Comparison of ENCODE assay signal across 13 cellular contexts in genomic region chr21:44329086-44329889, GRCh38. TPM values are rescaled to one million over a fixed set of nuclear protein-coding genes. Genes with fewer than 3 reads are reported as not detected.
DNase-seq lines count a peak whose midpoint lies in the region; ATAC-seq, FAIRE-seq and TF ChIP-seq lines count a peak whose summit lies in the region.
"Had no signal": no experiment of that assay in that cellular context is flagged by ENCODE, and none has a peak within 500 bp of the region (broad histone marks: within the 10 kb centered on the region; RNA-seq: fewer than 3 reads in every experiment).

No MANE protein-coding gene starts in this region.

- TF ChIP-seq CTCF in HEK293 (tag by site-specific recombination; IDR thresholded peaks at IDR 0.05) (no peak), activated B cell treated with CpG ODN at 0.5 μM for 24 hours (IDR thresholded peaks at IDR 0.05) (no peak), pancreas (IDR thresholded peaks at IDR 0.05) (no peak)

- H3K4me1 ChIP-seq in HEK293 (ENCODE audit: control insufficient read depth, insufficient read depth, low read length): no peaks in the 10 kb centered on the region
- H3K4me1 ChIP-seq in pancreas: no peaks in the 10 kb centered on the region
- H3K4me1 ChIP-seq: tibial artery had no signal

- no peaks in the 10 kb centered on the region for H3K9me3 Mint-ChIP-seq in activated B cell treated with CpG ODN at 0.5 μM for 24 hours

- WGBS in pancreas, 2 donors: 76 to 82% methylated on average over 26 of the region's 26 CpGs

- H3K4me3 ChIP-seq in HEK293 (ENCODE audit: low read depth, low read length) (no peak overlapping the region), pancreas (no peak overlapping the region)
- H3K4me3 ChIP-seq: tibial artery had no signal

- H3K4me3 Mint-ChIP-seq in activated B cell treated with CpG ODN at 0.5 μM for 24 hours: no peak overlapping the region

- H3K36me3 ChIP-seq in HEK293 (ENCODE audit: control insufficient read depth in 2 of 2, insufficient read depth in 1 of 2, low read length in 2 of 2) (peaks cover 0 to 33% of the 10 kb centered on the region in 2 experiments; a peak in 1 of 3 replicates), pancreas (peaks cover 0 to 14% (median 7%) of the 10 kb centered on the region in 3 donors)

- no peaks in the 10 kb centered on the region for H3K9me3 ChIP-seq in HEK293 (ENCODE audit: control insufficient read depth, insufficient read depth, low read depth, low read length)
- H3K9me3 ChIP-seq in pancreas: no peaks in the 10 kb centered on the region
- H3K9me3 ChIP-seq: tibial artery had no signal

- H3K36me3 Mint-ChIP-seq in activated B cell treated with CpG ODN at 0.5 μM for 24 hours (ENCODE audit: low read depth): peaks cover 27% of the 10 kb centered on the region

- CTCF ChIA-PET in HEK293 (lab: Yijun Ruan, JAX): interaction anchor here (0.7 kb wide), 1 partner anchor 8 kb away, joined by 4 read pairs; no protein-coding TSS in a partner anchor
- CTCF ChIA-PET in activated B cell treated with CpG ODN at 0.5 μM for 24 hours (lab: Charles Lee): no interaction called here

- peak; percentile 48 to 52 for DNase-seq in NCI-H187 (lab: John Stamatoyannopoulos, UW)
- DNase-seq in NCI-H187 treated with DMSO at 0.1 percent for 48 hours (lab: John Stamatoyannopoulos, UW): no peak
- DNase-seq in activated B cell treated with CpG ODN at 0.5 μM for 24 hours: no peak
- DNase-seq in pancreas: peak in 1 of 6 donors; percentile 70
- no peak for DNase-seq in SW480 (ENCODE audit: low spot score)
- no peak for DNase-seq in SW 1271 (lab: John Stamatoyannopoulos, UW)
- DNase-seq: activated CD4-positive, alpha-beta T cell treated with anti-CD3 and anti-CD28 coated beads, Interleukin-2, amount 50 U/mL, for 48 hours; cortex of kidney; EL; tibial artery had no signal

- POLR2A ChIA-PET in HEK293 (lab: Yijun Ruan, JAX): interaction anchor here (1.0 to 1.5 kb wide), 3 partner anchors 9 to 29 kb away, joined by 4 to 5 read pairs (median 4); partner anchors contain the start of gene PFKL
- POLR2A ChIA-PET in activated B cell treated with CpG ODN at 0.5 μM for 24 hours (lab: Charles Lee): interaction anchor here (0.6 to 2.4 kb wide), 2 partner anchors 9 to 15 kb away, joined by 7 to 9 read pairs; partner anchors contain the start of gene CFAP410

- no peaks in the 10 kb centered on the region for H3K27me3 ChIP-seq in pancreas
- H3K27me3 ChIP-seq: tibial artery had no signal

- FAIRE-seq in pancreas (lab: Jason Lieb, UNC): no peak

- no peaks in the 10 kb centered on the region for H3K4me1 Mint-ChIP-seq in activated B cell treated with CpG ODN at 0.5 μM for 24 hours

- H3K27ac Mint-ChIP-seq in activated B cell treated with CpG ODN at 0.5 μM for 24 hours: peak overlapping the region; percentile 12

- H3K27me3 Mint-ChIP-seq in activated B cell treated with CpG ODN at 0.5 μM for 24 hours: no peaks in the 10 kb centered on the region

- no peak for ATAC-seq in activated B cell treated with CpG ODN at 0.5 μM for 24 hours (ENCODE audit: low read depth)
- ATAC-seq in pancreas: peak in 3 of 4 donors; percentile 1 to 4 (median 1)
- ATAC-seq in HG02852 (IDR thresholded peaks at IDR 0.05; ENCODE audit: unreplicated experiment): no peak
- ATAC-seq: right cardiac atrium had no signal

- H3K27ac ChIP-seq in HEK293 (ENCODE audit: extremely low read depth, low read depth, low read length): 0 out of 2 replicates have a peak overlapping the region, but pooled peaks have one; percentile 2
- H3K27ac ChIP-seq in pancreas: no peak overlapping the region
- H3K27ac ChIP-seq: tibial artery had no signal

- intact Hi-C loops in activated B cell treated with CpG ODN at 0.5 μM for 24 hours (cut with micrococcal nuclease): no loop called here
- intact Hi-C loops in pancreas (cut with DNase I): no loop called here

TF ChIP-seq in HEK293, 187 proteins besides CTCF, POLR2A, EP300 and RAD21:
- no peak for TF ChIP-seq MYNN (tag by site-specific recombination; IDR thresholded peaks at IDR 0.05; ENCODE audit: borderline replicate concordance)
- TF ChIP-seq, protein P1, sequence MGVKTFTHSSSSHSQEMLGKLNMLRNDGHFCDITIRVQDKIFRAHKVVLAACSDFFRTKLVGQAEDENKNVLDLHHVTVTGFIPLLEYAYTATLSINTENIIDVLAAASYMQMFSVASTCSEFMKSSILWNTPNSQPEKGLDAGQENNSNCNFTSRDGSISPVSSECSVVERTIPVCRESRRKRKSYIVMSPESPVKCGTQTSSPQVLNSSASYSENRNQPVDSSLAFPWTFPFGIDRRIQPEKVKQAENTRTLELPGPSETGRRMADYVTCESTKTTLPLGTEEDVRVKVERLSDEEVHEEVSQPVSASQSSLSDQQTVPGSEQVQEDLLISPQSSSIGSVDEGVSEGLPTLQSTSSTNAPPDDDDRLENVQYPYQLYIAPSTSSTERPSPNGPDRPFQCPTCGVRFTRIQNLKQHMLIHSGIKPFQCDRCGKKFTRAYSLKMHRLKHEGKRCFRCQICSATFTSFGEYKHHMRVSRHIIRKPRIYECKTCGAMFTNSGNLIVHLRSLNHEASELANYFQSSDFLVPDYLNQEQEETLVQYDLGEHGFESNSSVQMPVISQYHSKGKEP (tag by site-specific recombination; IDR thresholded peaks at IDR 0.05): peak; percentile 95

RNA-seq across cellular contexts. Expression of gene CFAP410, which starts 9.9 kb away (rescaled TPM):
- 50.6 and 62.3 TPM in 2 replicates for total RNA-seq in activated B cell treated with CpG ODN at 0.5 μM for 24 hours
- total RNA-seq in pancreas: 10 to 100 TPM; 10.3 to 20.1 (median 15.2) TPM
- polyA plus RNA-seq in pancreas: 100 to 1,000 TPM in 1 of 2 donors, 10 to 100 TPM in 1; 83.9 to 118 TPM

RNA-seq across cellular contexts. Expression of gene TRPM2, which starts 24.1 kb away (rescaled TPM):
- 2.4 and 3.9 TPM in 2 replicates for total RNA-seq in activated B cell treated with CpG ODN at 0.5 μM for 24 hours
- total RNA-seq in pancreas: 1 to 10 TPM in 3 of 6 donors, under 1 TPM in 3; 0.46 to 8.7 (median 1.3) TPM
- polyA plus RNA-seq in pancreas: 1 to 10 TPM; 4.0 to 5.0 TPM

RNA-seq across cellular contexts. Expression of gene PFKL, which starts 29.4 kb away (rescaled TPM):
- total RNA-seq in activated B cell treated with CpG ODN at 0.5 μM for 24 hours (167 and 174 TPM in 2 replicates), pancreas (10 to 100 TPM; 40.0 to 67.9 (median 48.5) TPM)
- polyA plus RNA-seq in pancreas: 100 to 1,000 TPM in 1 of 2 donors, 10 to 100 TPM in 1; 89.0 to 120 TPM

RNA-seq across cellular contexts. Expression of gene AIRE, which starts 43.6 kb away (rescaled TPM):
- total RNA-seq in activated B cell treated with CpG ODN at 0.5 μM for 24 hours (0.10 TPM in 1 of 2 replicates, not detected in the other), pancreas (not detected)
- polyA plus RNA-seq in pancreas: under 1 TPM in 1 of 2 donors, not detected in 1; 0.02 TPM

Comparison
In these comparisons a context has a peak if more than half of its experiments do, and no peak if none do; other contexts are left out.
1. DNase-seq: peak in NCI-H187 (2 of 2); none in NCI-H187 treated with DMSO at 0.1 percent for 48 hours (single experiment), activated B cell treated with CpG ODN at 0.5 μM for 24 hours (single experiment), SW480 (single experiment) and SW 1271 (0 of 2).
2. ATAC-seq: peak in pancreas (3 of 4); none in activated B cell treated with CpG ODN at 0.5 μM for 24 hours (single experiment) and HG02852 (single experiment).